1 cellular context compared by ENCODE assay signal in genomic region chr12:119672194-119672593, GRCh38.
TF ChIP-seq lines count a peak whose summit lies in the region.

No MANE protein-coding gene starts in this region.

TF ChIP-seq in K562, 482 proteins besides CTCF, POLR2A, EP300 and RAD21 (continues in another document):
- TF ChIP-seq ZNF57 (CRISPR knock-in tag; IDR thresholded peaks at IDR 0.05) = no peak
- TF ChIP-seq TRIM24 (IDR thresholded peaks at IDR 0.05) = no peak
- TF ChIP-seq SP2 (IDR thresholded peaks at IDR 0.05; ENCODE audit: extremely low read depth, low read depth, low read length, poor library complexity, severe bottlenecking) = no peak
- no peak for TF ChIP-seq NR0B1 (IDR thresholded peaks at IDR 0.05; ENCODE audit: partially characterized antibody)
- TF ChIP-seq, protein P1, sequence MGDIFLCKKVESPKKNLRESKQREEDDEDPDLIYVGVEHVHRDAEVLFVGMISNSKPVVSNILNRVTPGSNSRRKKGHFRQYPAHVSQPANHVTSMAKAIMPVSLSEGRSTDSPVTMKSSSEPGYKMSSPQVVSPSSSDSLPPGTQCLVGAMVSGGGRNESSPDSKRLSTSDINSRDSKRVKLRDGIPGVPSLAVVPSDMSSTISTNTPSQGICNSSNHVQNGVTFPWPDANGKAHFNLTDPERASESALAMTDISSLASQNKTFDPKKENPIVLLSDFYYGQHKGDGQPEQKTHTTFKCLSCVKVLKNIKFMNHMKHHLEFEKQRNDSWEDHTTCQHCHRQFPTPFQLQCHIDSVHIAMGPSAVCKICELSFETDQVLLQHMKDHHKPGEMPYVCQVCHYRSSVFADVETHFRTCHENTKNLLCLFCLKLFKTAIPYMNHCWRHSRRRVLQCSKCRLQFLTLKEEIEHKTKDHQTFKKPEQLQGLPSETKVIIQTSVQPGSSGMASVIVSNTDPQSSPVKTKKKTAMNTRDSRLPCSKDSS (IDR thresholded peaks at IDR 0.05; ENCODE audit: low read depth, partially characterized antibody) = no peak
- TF ChIP-seq XRCC4 (IDR thresholded peaks at IDR 0.05; ENCODE audit: extremely low read depth, insufficient read depth, insufficient read length) = no peak
- no peak for TF ChIP-seq POLR2H (tag; IDR thresholded peaks at IDR 0.05; ENCODE audit: low read depth)
- TF ChIP-seq ZNF274 (IDR thresholded peaks at IDR 0.05; ENCODE audit: borderline replicate concordance, low read depth, low read length) = no peak
- no peak for TF ChIP-seq RNF219 (CRISPR knock-in tag; IDR thresholded peaks at IDR 0.05)
- TF ChIP-seq, protein P2, sequence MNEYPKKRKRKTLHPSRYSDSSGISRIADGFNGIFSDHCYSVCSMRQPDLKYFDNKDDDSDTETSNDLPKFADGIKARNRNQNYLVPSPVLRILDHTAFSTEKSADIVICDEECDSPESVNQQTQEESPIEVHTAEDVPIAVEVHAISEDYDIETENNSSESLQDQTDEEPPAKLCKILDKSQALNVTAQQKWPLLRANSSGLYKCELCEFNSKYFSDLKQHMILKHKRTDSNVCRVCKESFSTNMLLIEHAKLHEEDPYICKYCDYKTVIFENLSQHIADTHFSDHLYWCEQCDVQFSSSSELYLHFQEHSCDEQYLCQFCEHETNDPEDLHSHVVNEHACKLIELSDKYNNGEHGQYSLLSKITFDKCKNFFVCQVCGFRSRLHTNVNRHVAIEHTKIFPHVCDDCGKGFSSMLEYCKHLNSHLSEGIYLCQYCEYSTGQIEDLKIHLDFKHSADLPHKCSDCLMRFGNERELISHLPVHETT (CRISPR knock-in tag; conservative IDR thresholded peaks at IDR 0.05 in 1 of 2, IDR thresholded peaks at IDR 0.05 in 1 of 2) = peak in 1 of 2 experiments; percentile 21; a peak in 1 of 4 replicates
- TF ChIP-seq POLR2AphosphoS5 (IDR thresholded peaks at IDR 0.05; ENCODE audit: control insufficient read depth, insufficient read depth, low read depth, low read length) = peak; percentile 50; the same call in 1 of the 2 replicates
- no peak for TF ChIP-seq KHSRP (IDR thresholded peaks at IDR 0.05)
- TF ChIP-seq E2F8 (IDR thresholded peaks at IDR 0.05; ENCODE audit: low read depth, partially characterized antibody) = no peak
- TF ChIP-seq ZNF76 (CRISPR knock-in tag; IDR thresholded peaks at IDR 0.05; ENCODE audit: borderline replicate concordance) = no peak
- peak in 1 of 2 experiments; percentile 65 for TF ChIP-seq E2F6 (IDR thresholded peaks at IDR 0.05; ENCODE audit: borderline replicate concordance in 1 of 2, extremely low read depth in 1 of 2, insufficient read depth in 1 of 2, insufficient read length in 1 of 2, low read depth in 1 of 2, low read length in 1 of 2, poor library complexity in 1 of 2, severe bottlenecking in 1 of 2)
- no peak for TF ChIP-seq HIVEP1 (CRISPR knock-in tag; IDR thresholded peaks at IDR 0.05)
- TF ChIP-seq RNF2 (IDR thresholded peaks at IDR 0.05) = peak; percentile 54; the same call in 1 of the 2 replicates
- TF ChIP-seq KDM4B (IDR thresholded peaks at IDR 0.05; ENCODE audit: borderline replicate concordance in 2 of 2, low read depth in 1 of 2) = no peak
- TF ChIP-seq ZBTB5 (IDR thresholded peaks at IDR 0.05) = no peak
- TF ChIP-seq RCOR1 (IDR thresholded peaks at IDR 0.05; ENCODE audit: borderline replicate concordance in 1 of 2, low read depth in 2 of 2, low read length in 2 of 2) = peak in 1 of 2 experiments; percentile 53; a peak in 2 of 4 replicates
- TF ChIP-seq BCL6 (CRISPR knock-in tag; IDR thresholded peaks at IDR 0.05) = no peak
- peak; percentile 82 for TF ChIP-seq ARID1B (IDR thresholded peaks at IDR 0.05)
- no peak for TF ChIP-seq ZNF347 (CRISPR knock-in tag; IDR thresholded peaks at IDR 0.05; ENCODE audit: low read depth)
- TF ChIP-seq ZNF583 (CRISPR knock-in tag; IDR thresholded peaks at IDR 0.05) = no peak
- 0 out of 2 replicates have a peak, but pooled peaks have one; percentile 9 for TF ChIP-seq NFIC (IDR thresholded peaks at IDR 0.05)
- TF ChIP-seq EGR1 (conservative IDR thresholded peaks at IDR 0.05) = no peak
- peak; percentile 22; the same call in 1 of the 2 replicates for TF ChIP-seq MYC (IDR thresholded peaks at IDR 0.05; ENCODE audit: low read depth, low read length)
- TF ChIP-seq MYC (CRISPR knock-in tag; IDR thresholded peaks at IDR 0.05; ENCODE audit: borderline replicate concordance, low read depth) = no peak
- TF ChIP-seq UBTF (IDR thresholded peaks at IDR 0.05; ENCODE audit: borderline replicate concordance in 1 of 2, low read depth in 2 of 2, low read length in 2 of 2) = 0 out of 4 replicates have a peak, but pooled peaks of 1 of the 2 experiments have one; percentile 36
- no peak for TF ChIP-seq E2F5 (CRISPR knock-in tag; IDR thresholded peaks at IDR 0.05)
- 0 out of 4 replicates have a peak, but pooled peaks of 1 of the 2 experiments have one; percentile 44 for TF ChIP-seq TEAD1 (CRISPR knock-in tag; IDR thresholded peaks at IDR 0.05)
- TF ChIP-seq SUPT5H (IDR thresholded peaks at IDR 0.05) = 0 out of 2 replicates have a peak, but pooled peaks have one; percentile 20
- no peak for TF ChIP-seq SP1 (CRISPR knock-in tag; IDR thresholded peaks at IDR 0.05)
- TF ChIP-seq SAFB (IDR thresholded peaks at IDR 0.05; ENCODE audit: borderline replicate concordance, low read depth, low read length) = no peak
- TF ChIP-seq MAZ (CRISPR knock-in tag; conservative IDR thresholded peaks at IDR 0.05 in 1 of 2, IDR thresholded peaks at IDR 0.05 in 1 of 2) = no peak
- no peak for TF ChIP-seq FOXJ3 (CRISPR knock-in tag; IDR thresholded peaks at IDR 0.05)
- no peak; the same call in 1 of the 2 replicates for TF ChIP-seq MTA2 (IDR thresholded peaks at IDR 0.05; ENCODE audit: low read depth)
- TF ChIP-seq WHSC1 (IDR thresholded peaks at IDR 0.05; ENCODE audit: low read length) = no peak
- TF ChIP-seq TAF1 (IDR thresholded peaks at IDR 0.05; ENCODE audit: control insufficient read depth, extremely low read depth, insufficient read depth, low read length, severe bottlenecking) = peak; percentile 24
- no peak for TF ChIP-seq KLF6 (CRISPR knock-in tag; IDR thresholded peaks at IDR 0.05; ENCODE audit: borderline replicate concordance)
- TF ChIP-seq BCOR (IDR thresholded peaks at IDR 0.05) = no peak; the same call in 1 of the 2 replicates
- TF ChIP-seq MIER1 (IDR thresholded peaks at IDR 0.05; ENCODE audit: low read depth) = no peak
- no peak for TF ChIP-seq BRCA1 (IDR thresholded peaks at IDR 0.05)
- TF ChIP-seq BRCA1 (CRISPR knock-in tag; IDR thresholded peaks at IDR 0.05) = no peak
- peak; percentile 63 for TF ChIP-seq TAL1 (IDR thresholded peaks at IDR 0.05)
- TF ChIP-seq, protein P3, sequence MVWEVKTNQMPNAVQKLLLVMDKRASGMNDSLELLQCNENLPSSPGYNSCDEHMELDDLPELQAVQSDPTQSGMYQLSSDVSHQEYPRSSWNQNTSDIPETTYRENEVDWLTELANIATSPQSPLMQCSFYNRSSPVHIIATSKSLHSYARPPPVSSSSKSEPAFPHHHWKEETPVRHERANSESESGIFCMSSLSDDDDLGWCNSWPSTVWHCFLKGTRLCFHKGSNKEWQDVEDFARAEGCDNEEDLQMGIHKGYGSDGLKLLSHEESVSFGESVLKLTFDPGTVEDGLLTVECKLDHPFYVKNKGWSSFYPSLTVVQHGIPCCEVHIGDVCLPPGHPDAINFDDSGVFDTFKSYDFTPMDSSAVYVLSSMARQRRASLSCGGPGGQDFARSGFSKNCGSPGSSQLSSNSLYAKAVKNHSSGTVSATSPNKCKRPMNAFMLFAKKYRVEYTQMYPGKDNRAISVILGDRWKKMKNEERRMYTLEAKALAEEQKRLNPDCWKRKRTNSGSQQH (CRISPR knock-in tag; IDR thresholded peaks at IDR 0.05) = no peak
- no peak for TF ChIP-seq ZFP30 (CRISPR knock-in tag; IDR thresholded peaks at IDR 0.05; ENCODE audit: borderline replicate concordance)
- no peak for TF ChIP-seq ZNF263 (CRISPR knock-in tag; IDR thresholded peaks at IDR 0.05; ENCODE audit: borderline replicate concordance)
- TF ChIP-seq SMARCB1 (IDR thresholded peaks at IDR 0.05; ENCODE audit: insufficient read length, low read depth) = no peak
